Comparison of ENCODE assay signal across 8 cellular contexts in the genomic region with DNA sequence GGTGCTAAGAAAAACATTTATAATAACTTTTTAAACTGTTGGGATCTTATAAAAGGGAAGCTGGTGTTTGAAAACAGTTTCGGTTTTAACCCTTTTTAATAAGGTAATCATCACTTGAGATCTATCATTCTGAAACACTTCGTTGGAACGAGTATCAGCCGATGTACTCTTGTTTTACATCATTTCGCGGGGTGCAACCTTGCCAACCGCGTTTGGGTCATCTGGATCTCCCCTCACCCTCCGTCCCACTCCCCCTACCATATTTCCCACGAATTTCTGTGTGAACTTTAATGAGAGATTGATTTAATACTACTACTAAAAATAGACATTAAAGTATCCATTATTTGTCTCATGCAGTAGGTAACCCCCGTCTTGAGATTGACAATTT. TPM values are rescaled to one million over a fixed set of nuclear protein-coding genes. Genes with fewer than 3 reads are reported as not detected.
DNase-seq lines count a peak whose midpoint lies in the region; ATAC-seq and TF ChIP-seq lines count a peak whose summit lies in the region.

No MANE protein-coding gene starts in this region.

- no peak for TF ChIP-seq CTCF in RWPE2 (IDR thresholded peaks at IDR 0.05; ENCODE audit: poor library complexity, severe bottlenecking)
- TF ChIP-seq CTCF in neural crest cell (conservative IDR thresholded peaks at IDR 0.05): no peak

- ATAC-seq in RWPE2 (ENCODE audit: low read depth): no peak
- no peak for ATAC-seq in effector memory CD8-positive, alpha-beta T cell (replicated peaks)
- no peak for ATAC-seq in HG02623 (IDR thresholded peaks at IDR 0.05; ENCODE audit: unreplicated experiment)

- peak; percentile 72 for DNase-seq in activated effector memory CD4-positive, alpha-beta T cell treated with anti-CD3 and anti-CD28 coated beads, Interleukin-2, amount 50 U/mL, for 16 hours
- no peak for DNase-seq in activated effector memory CD4-positive, alpha-beta T cell treated with Interleukin-2 at 50 U/mL for 16 hours
- DNase-seq in RWPE2 (ENCODE audit: low spot score): no peak
- DNase-seq in effector memory CD8-positive, alpha-beta T cell: peak in 1 of 3 experiments; percentile 10
- no peak for DNase-seq in neural crest cell (ENCODE audit: low read depth, low spot score)
- DNase-seq in superior temporal gyrus (ENCODE audit: extremely low spot score): no peak
- no peak for DNase-seq in COLO668 (lab: John Stamatoyannopoulos, UW; ENCODE audit: unreplicated experiment)

- H3K4me3 ChIP-seq in RWPE2 (ENCODE audit: severe bottlenecking): peak overlapping the region; percentile 69

- peak overlapping the region; percentile 85 to 95 for H3K4me3 Mint-ChIP-seq in effector memory CD8-positive, alpha-beta T cell
- peak overlapping the region; percentile 96 for H3K4me3 Mint-ChIP-seq in neural crest cell

- peaks cover 34% of the 10 kb centered on the region for H3K4me1 ChIP-seq in RWPE2 (ENCODE audit: insufficient read depth, poor library complexity, severe bottlenecking)

- H3K36me3 ChIP-seq in RWPE2 (ENCODE audit: low read depth): peaks cover 36% of the 10 kb centered on the region

- H3K27me3 ChIP-seq in RWPE2 (ENCODE audit: insufficient read depth, poor library complexity, severe bottlenecking): no peaks in the 10 kb centered on the region

- H3K36me3 Mint-ChIP-seq in effector memory CD8-positive, alpha-beta T cell (ENCODE audit: insufficient read depth): peaks cover 55% of the 10 kb centered on the region
- no peaks in the 10 kb centered on the region for H3K36me3 Mint-ChIP-seq in neural crest cell (ENCODE audit: low read depth)

- H3K27ac Mint-ChIP-seq in effector memory CD8-positive, alpha-beta T cell: peak overlapping the region; percentile 98 to 100
- H3K27ac Mint-ChIP-seq in neural crest cell (ENCODE audit: unreplicated experiment): peak overlapping the region; percentile 98

- no peaks in the 10 kb centered on the region for H3K27me3 Mint-ChIP-seq in effector memory CD8-positive, alpha-beta T cell
- peaks cover 19% of the 10 kb centered on the region for H3K27me3 Mint-ChIP-seq in neural crest cell (ENCODE audit: low read depth)

- no peaks in the 10 kb centered on the region for H3K9me3 ChIP-seq in RWPE2 (ENCODE audit: severe bottlenecking)

- peak overlapping the region; percentile 78 for H3K27ac ChIP-seq in RWPE2 (ENCODE audit: poor library complexity, severe bottlenecking)

- H3K4me1 Mint-ChIP-seq in effector memory CD8-positive, alpha-beta T cell (ENCODE audit: low read depth in 2 of 2): peaks cover 38 to 56% of the 10 kb centered on the region in 2 donors
- H3K4me1 Mint-ChIP-seq in neural crest cell: peaks cover 44% of the 10 kb centered on the region

- peaks cover 0 to 2% of the 10 kb centered on the region in 2 donors for H3K9me3 Mint-ChIP-seq in effector memory CD8-positive, alpha-beta T cell
- H3K9me3 Mint-ChIP-seq in neural crest cell: no peaks in the 10 kb centered on the region

RNA-seq across cellular contexts. Expression of a gene that starts 1.3 kb away (rescaled TPM):
- 91.7 and 115 TPM in 2 replicates for total RNA-seq in neural crest cell
